ENCODE assay signal across 9 cellular contexts in genomic region chr20:4956200-4956810, GRCh38. TPM values are rescaled to one million over a fixed set of nuclear protein-coding genes. Genes with fewer than 3 reads are reported as not detected.
DNase-seq lines count a peak whose midpoint lies in the region; ATAC-seq and TF ChIP-seq lines count a peak whose summit lies in the region.
"Had no signal": no experiment of that assay in that cellular context is flagged by ENCODE, and none has a peak within 500 bp of the region (broad histone marks: within the 10 kb centered on the region; RNA-seq: fewer than 3 reads in every experiment).

No MANE protein-coding gene starts in this region.

- TF ChIP-seq CTCF in cardiac muscle cell (IDR thresholded peaks at IDR 0.05; ENCODE audit: low read depth, low read length) (peak; percentile 79), foreskin keratinocyte (conservative IDR thresholded peaks at IDR 0.05) (peak; percentile 95)

- no peaks in the 10 kb centered on the region for H3K27me3 Mint-ChIP-seq in T-helper 17 cell
- H3K27me3 Mint-ChIP-seq: activated naive CD8-positive, alpha-beta T cell had no signal

- H3K27ac Mint-ChIP-seq in T-helper 17 cell, result no peak overlapping the region
- H3K27ac Mint-ChIP-seq: activated naive CD8-positive, alpha-beta T cell had no signal

- H3K4me1 ChIP-seq in cardiac muscle cell (ENCODE audit: low read depth) (no peaks in the 10 kb centered on the region), foreskin keratinocyte (no peaks in the 10 kb centered on the region)

- H3K36me3 ChIP-seq in cardiac muscle cell, result no peaks in the 10 kb centered on the region

- no peak for ATAC-seq in Right ventricle myocardium inferior
- ATAC-seq in T-helper 17 cell, result peak; percentile 72
- no peak for ATAC-seq in foreskin keratinocyte
- ATAC-seq in HG03565 (IDR thresholded peaks at IDR 0.05; ENCODE audit: unreplicated experiment), result no peak

- H3K4me3 Mint-ChIP-seq in T-helper 17 cell, result no peak overlapping the region
- H3K4me3 Mint-ChIP-seq: activated naive CD8-positive, alpha-beta T cell had no signal

- H3K9me3 ChIP-seq in cardiac muscle cell (ENCODE audit: low read depth) (no peaks in the 10 kb centered on the region), T-helper 17 cell (ENCODE audit: control insufficient read depth, low read length, poor library complexity, severe bottlenecking) (no peaks in the 10 kb centered on the region)

- H3K27ac ChIP-seq in cardiac muscle cell (no peak overlapping the region), foreskin keratinocyte (no peak overlapping the region)

- intact Hi-C loops in Right ventricle myocardium inferior (cut with DNase I), result loop anchor here (10.0 kb wide), 1 partner anchor 352 kb away; no protein-coding TSS in a partner anchor

- H3K4me1 Mint-ChIP-seq in T-helper 17 cell, result peaks cover under 1% of the 10 kb centered on the region

- no peaks in the 10 kb centered on the region for H3K27me3 ChIP-seq in cardiac muscle cell
- no peaks in the 10 kb centered on the region for H3K27me3 ChIP-seq in foreskin keratinocyte

- no peak overlapping the region for H3K4me3 ChIP-seq in cardiac muscle cell

- H3K36me3 Mint-ChIP-seq in T-helper 17 cell (ENCODE audit: low read depth), result no peaks in the 10 kb centered on the region

- DNase-seq in cardiac muscle cell (ENCODE audit: low read depth in 1 of 2, low spot score in 1 of 2), result peak; percentile 66 to 80
- no peak for DNase-seq in Right ventricle myocardium inferior (ENCODE audit: missing footprints)
- peak; percentile 61 for DNase-seq in NCI-H146 (lab: John Stamatoyannopoulos, UW)
- no peak for DNase-seq in T-helper 17 cell
- peak in 1 of 2 donors; percentile 25 for DNase-seq in foreskin keratinocyte
- DNase-seq in renal cortical epithelial cell (ENCODE audit: low read depth), result peak; percentile 68
- DNase-seq in effector CD8-positive, alpha-beta T cell (lab: John Stamatoyannopoulos, UW), result no peak

RNA-seq across cellular contexts. Expression of gene SLC23A2, which starts 45.0 kb away (rescaled TPM):
- total RNA-seq in cardiac muscle cell (9.5 and 10.6 TPM in 2 replicates), Right ventricle myocardium inferior (6.7 TPM), T-helper 17 cell (10 to 100 TPM; 18.0 to 24.4 TPM), foreskin keratinocyte (12.0 and 12.7 TPM in 2 replicates), renal cortical epithelial cell (3.6 and 10.8 TPM in 2 replicates)
- polyA plus RNA-seq in cardiac muscle cell (5.9 and 11.5 TPM in 2 replicates), foreskin keratinocyte (3.4 and 3.5 TPM in 2 replicates)

Comparison
In these comparisons a context has a peak if more than half of its experiments do, and no peak if none do; other contexts are left out.
1. DNase-seq: peak in cardiac muscle cell (2 of 2), NCI-H146 (single experiment) and renal cortical epithelial cell (single experiment); none in Right ventricle myocardium inferior (single experiment), T-helper 17 cell (0 of 3) and effector CD8-positive, alpha-beta T cell (single experiment).